Comparison of ENCODE assay signal across 1 cellular context in genomic region chr2:117835990-117836760, GRCh38.
TF ChIP-seq lines count a peak whose summit lies in the region.

No MANE protein-coding gene starts in this region.

TF ChIP-seq in HepG2, 621 proteins besides CTCF, POLR2A, EP300 and RAD21 (continued from another document):
- no peak for TF ChIP-seq TFDP2 (CRISPR knock-in tag; IDR thresholded peaks at IDR 0.05)
- TF ChIP-seq PRPF4 (IDR thresholded peaks at IDR 0.05; ENCODE audit: low read depth, low read length, poor library complexity, severe bottlenecking), result no peak
- TF ChIP-seq TFAP4 (IDR thresholded peaks at IDR 0.05; ENCODE audit: borderline replicate concordance, low read depth), result peak; percentile 75
- TF ChIP-seq BATF2 (CRISPR knock-in tag; IDR thresholded peaks at IDR 0.05), result no peak
- TF ChIP-seq FOXP4 (CRISPR knock-in tag; IDR thresholded peaks at IDR 0.05), result no peak
- TF ChIP-seq CC2D1A (CRISPR knock-in tag; IDR thresholded peaks at IDR 0.05), result no peak
- no peak for TF ChIP-seq HOMEZ (CRISPR knock-in tag; IDR thresholded peaks at IDR 0.05; ENCODE audit: low read depth)
- TF ChIP-seq ZNF576 (CRISPR knock-in tag; IDR thresholded peaks at IDR 0.05), result no peak
- TF ChIP-seq ZFY (CRISPR knock-in tag; IDR thresholded peaks at IDR 0.05), result no peak
